11 cellular contexts compared by ENCODE assay signal in the genomic region with DNA sequence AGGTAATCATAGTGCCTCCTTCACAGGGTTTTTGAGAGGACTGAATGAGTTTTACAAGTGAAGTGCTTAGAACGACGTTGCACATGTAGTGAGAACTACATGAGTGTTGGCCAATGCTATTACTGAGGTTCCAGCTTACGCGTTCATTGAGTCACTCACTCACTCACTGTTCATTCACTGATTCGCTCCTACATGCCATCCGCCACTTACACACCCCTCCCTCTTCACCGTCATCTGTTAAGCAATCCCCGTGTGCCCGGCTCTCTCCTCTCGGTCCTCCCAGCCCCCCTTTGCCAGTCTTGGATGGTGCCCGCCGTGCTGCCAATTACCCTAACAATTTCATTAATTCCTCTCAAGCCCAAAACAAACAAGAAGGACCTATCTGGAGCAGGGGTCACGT. TPM values are rescaled to one million over a fixed set of nuclear protein-coding genes. Genes with fewer than 3 reads are reported as not detected.
DNase-seq lines count a peak whose midpoint lies in the region; ATAC-seq, FAIRE-seq and TF ChIP-seq lines count a peak whose summit lies in the region.
"Had no signal": no experiment of that assay in that cellular context is flagged by ENCODE, and none has a peak within 500 bp of the region (broad histone marks: within the 10 kb centered on the region; RNA-seq: fewer than 3 reads in every experiment).

No MANE protein-coding gene starts in this region.

- ATAC-seq in left lobe of liver: peak; percentile 16
- no peak for ATAC-seq in GM21526 (IDR thresholded peaks at IDR 0.05; ENCODE audit: low FRiP score, unreplicated experiment)
- no peak for ATAC-seq in GM18907 (IDR thresholded peaks at IDR 0.05; ENCODE audit: unreplicated experiment)

- no peak for FAIRE-seq in kidney (lab: Jason Lieb, UNC)

- TF ChIP-seq CTCF in astrocyte of the spinal cord (IDR thresholded peaks at IDR 0.05; ENCODE audit: low read depth, low read length) (no peak), transverse colon (IDR thresholded peaks at IDR 0.05) (no peak), kidney (IDR thresholded peaks at IDR 0.05; ENCODE audit: borderline replicate concordance, extremely low read depth, insufficient read depth) (no peak)

- DNase-seq in M059J (ENCODE audit: low read depth) (peak; percentile 58), astrocyte of the spinal cord (ENCODE audit: low read depth, low spot score) (peak; percentile 80), left lobe of liver (ENCODE audit: low spot score) (peak; percentile 66), transverse colon (no peak), kidney (no peak)
- DNase-seq: activated CD4-positive, alpha-beta memory T cell treated with anti-CD3 and anti-CD28 coated beads for 36 hours; NCI-H1048; retina had no signal

- intact Hi-C loops in transverse colon (cut with DNase I; ENCODE audit: low total_unique reads) (no loop called here), kidney (cut with DNase I) (no loop called here)

- H3K9me3 ChIP-seq in transverse colon (no peaks in the 10 kb centered on the region), kidney (ENCODE audit: control insufficient read depth in 1 of 2, low read length in 2 of 2) (no peaks in the 10 kb centered on the region)
- H3K9me3 ChIP-seq: SJSA1 had no signal

- H3K36me3 ChIP-seq in transverse colon (no peaks in the 10 kb centered on the region), kidney (ENCODE audit: control insufficient read depth in 1 of 2, insufficient read depth in 2 of 2, low read length in 2 of 2) (no peaks in the 10 kb centered on the region)
- H3K36me3 ChIP-seq: SJSA1 had no signal

- H3K9ac ChIP-seq in kidney (ENCODE audit: low read length in 2 of 2): no peak overlapping the region

- in situ Hi-C loops in astrocyte of the spinal cord (cut with HindIII; ENCODE audit: low sequenced_read_pairs) (no loop called here), transverse colon (cut with MboI; ENCODE audit: low pct_ligation_motif_present in 1 of 4, low pct_unique_long_range_greater_than_20kb in 1 of 4, low sequenced_read_pairs in 3 of 4) (loop anchor here in 1 of 4 donors (5.0 kb wide), 1 partner anchor 101 kb away; no protein-coding TSS in a partner anchor)

- H3K4me3 ChIP-seq in astrocyte of the spinal cord (ENCODE audit: low read depth, low read length) (no peak overlapping the region), transverse colon (no peak overlapping the region), kidney (ENCODE audit: low read length in 2 of 2) (no peak overlapping the region)
- H3K4me3 ChIP-seq: SJSA1 had no signal

- H3K4me1 ChIP-seq in transverse colon: peaks cover 14 to 37% (median 24%) of the 10 kb centered on the region in 4 donors
- H3K4me1 ChIP-seq in kidney (ENCODE audit: control insufficient read depth in 1 of 2, insufficient read depth in 1 of 2, low read depth in 1 of 2, low read length in 2 of 2): peaks cover 8 to 25% of the 10 kb centered on the region in 2 donors

- no peak for TF ChIP-seq EP300 in transverse colon (IDR thresholded peaks at IDR 0.05; ENCODE audit: low read depth)

- no peak for TF ChIP-seq POLR2A in transverse colon (IDR thresholded peaks at IDR 0.05)

- 74 to 77% methylated on average over 11 to 13 of the region's 13 CpGs for WGBS in transverse colon (ENCODE audit: low coverage in 1 of 2), 2 donors

- peak overlapping the region in 3 of 4 donors; percentile 77 to 92 (median 89) for H3K27ac ChIP-seq in transverse colon
- H3K27ac ChIP-seq in kidney (ENCODE audit: low read depth in 2 of 2, low read length in 2 of 2): no peak overlapping the region

- H3K27me3 ChIP-seq in transverse colon: no peaks in the 10 kb centered on the region
- H3K27me3 ChIP-seq: SJSA1 had no signal

RNA-seq across cellular contexts. Expression of a gene that starts 27.3 kb away (rescaled TPM):
- total RNA-seq in M059J (2014; rRNA removed; shearing (Covaris generic)): 136 and 212 TPM in 2 replicates
- total RNA-seq in left lobe of liver (6.5 TPM), transverse colon (10 to 100 TPM in 3 of 4 donors, 1 to 10 TPM in 1; 2.6 to 68.8 (median 30.5) TPM), kidney (34.2 TPM)
- 5.5 TPM for polyA plus RNA-seq in kidney (ENCODE audit: insufficient read depth, low read depth, low replicate concordance)

RNA-seq across cellular contexts. Expression of a gene that starts 29.3 kb away (rescaled TPM):
- 2.8 and 3.2 TPM in 2 replicates for total RNA-seq in M059J (2014; rRNA removed; shearing (Covaris generic))
- 1.9 TPM for total RNA-seq in left lobe of liver
- 10 to 100 TPM in 2 of 4 donors, 1 to 10 TPM in 2; 5.7 to 46.8 (median 10.8) TPM for total RNA-seq in transverse colon
- total RNA-seq in kidney: 8.2 TPM
- 3.5 TPM for polyA plus RNA-seq in kidney (ENCODE audit: insufficient read depth, low read depth, low replicate concordance)

RNA-seq across cellular contexts. Expression of a gene that starts 53.8 kb away (rescaled TPM):
- 1.6 and 6.5 TPM in 2 replicates for total RNA-seq in M059J (2014; rRNA removed; shearing (Covaris generic))
- total RNA-seq in left lobe of liver (4.7 TPM), transverse colon (10 to 100 TPM in 1 of 4 donors, 1 to 10 TPM in 2, under 1 TPM in 1; 0.60 to 12.3 (median 4.3) TPM), kidney (9.4 TPM)
- 7.9 TPM for polyA plus RNA-seq in kidney (ENCODE audit: insufficient read depth, low read depth, low replicate concordance)

Comparison
In these comparisons a context has a peak if more than half of its experiments do, and no peak if none do; other contexts are left out.
1. DNase-seq: peak in M059J (single experiment), astrocyte of the spinal cord (single experiment) and left lobe of liver (single experiment); none in transverse colon (single experiment) and kidney (single experiment).
2. H3K27ac ChIP-seq: peak in transverse colon (3 of 4); none in kidney (0 of 2).